In the genomic region with DNA sequence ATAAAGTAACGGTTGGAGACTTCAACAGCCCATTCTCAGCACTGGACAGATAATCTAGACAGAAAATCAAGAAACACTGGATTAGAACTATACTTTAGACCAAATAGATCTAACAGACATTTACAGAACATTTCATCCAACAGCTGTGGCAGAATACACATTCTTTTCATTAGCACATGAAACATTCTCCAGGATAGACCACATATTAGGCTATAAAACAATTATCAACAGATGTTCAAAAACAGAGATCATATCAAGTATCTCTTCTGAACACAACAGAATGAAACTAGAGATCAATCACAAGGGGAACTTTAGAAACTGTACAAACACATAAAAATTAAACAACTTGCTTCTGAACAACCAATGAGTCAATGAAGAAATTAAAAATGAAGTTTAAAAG, we compare ENCODE assay signal across 28 cellular contexts.
"Had no signal": no experiment of that assay in that cellular context is flagged by ENCODE, and none has a peak within 500 bp of the region (broad histone marks: within the 10 kb centered on the region; RNA-seq: fewer than 3 reads in every experiment).

No MANE protein-coding gene starts in this region.

- H3K4me3 Mint-ChIP-seq: activated CD4-positive, alpha-beta T cell treated with anti-CD3 and anti-CD28 coated beads for 36 hours; activated naive CD4-positive, alpha-beta T cell treated with anti-CD3 and anti-CD28 coated beads for 36 hours; activated naive CD8-positive, alpha-beta T cell treated with anti-CD3 and anti-CD28 coated beads for 36 hours; activated T-helper 1 cell treated with anti-CD3 and anti-CD28 coated beads, Interleukin-12 subunit alpha, Interleukin-12 subunit beta, Interleukin-2, Interleukin-4 antibody, amounts not matched to agents 30 ng/mL and 10 ng/mL and 1 ng/mL, durations not matched to agents 14 hours and 24 hours and 36 hours; brain; naive B cell; T-helper 2 cell treated with Interferon-gamma antibody and Interleukin-4, amounts not matched to agents 5 μg/mL and 100 μg/mL, for 36 hours had no signal

- H3K4me3 ChIP-seq: adrenal gland, cardiac muscle cell, coronary artery, dorsolateral prefrontal cortex, gastrocnemius medialis, right atrium auricular region, testis, transverse colon had no signal

- H3K4me1 ChIP-seq: adrenal gland, gastrocnemius medialis, right atrium auricular region, testis had no signal

- H3K36me3 ChIP-seq: adrenal gland had no signal

- H3K9me3 ChIP-seq: gastrocnemius medialis, testis had no signal

- H3K27ac Mint-ChIP-seq: activated CD4-positive, alpha-beta T cell treated with anti-CD3 and anti-CD28 coated beads for 36 hours; activated naive CD4-positive, alpha-beta T cell treated with anti-CD3 and anti-CD28 coated beads for 36 hours; activated naive CD8-positive, alpha-beta T cell treated with anti-CD3 and anti-CD28 coated beads for 36 hours; activated T-helper 1 cell treated with anti-CD3 and anti-CD28 coated beads, Interleukin-12 subunit alpha, Interleukin-12 subunit beta, Interleukin-2, Interleukin-4 antibody, amounts not matched to agents 30 ng/mL and 10 ng/mL and 1 ng/mL, durations not matched to agents 14 hours and 24 hours and 36 hours; brain; T-helper 2 cell treated with Interferon-gamma antibody and Interleukin-4, amounts not matched to agents 5 μg/mL and 100 μg/mL, for 36 hours had no signal

- DNase-seq: activated CD4-positive, alpha-beta T cell treated with anti-CD3 and anti-CD28 coated beads for 36 hours; activated CD4-positive, alpha-beta T cell treated with anti-CD3 and anti-CD28 coated beads, Interleukin-2, amount 50 U/mL, for 4 hours; activated CD4-positive, CD25-positive, alpha-beta regulatory T cell; activated effector memory CD4-positive, alpha-beta T cell treated with anti-CD3 and anti-CD28 coated beads, Interleukin-2, amount 50 U/mL, for 16 hours; activated naive CD4-positive, alpha-beta T cell treated with anti-CD3 and anti-CD28 coated beads for 36 hours; activated naive CD8-positive, alpha-beta T cell treated with anti-CD3 and anti-CD28 coated beads for 36 hours; activated T-cell treated with anti-CD3 and anti-CD28 coated beads for 4 hours; adrenal gland; aorta; dorsolateral prefrontal cortex; effector memory CD4-positive, alpha-beta T cell; gastrocnemius medialis; glutamatergic neuron; islet precursor cell; left cardiac atrium; mammary epithelial cell; naive B cell; stimulated activated CD4-positive, alpha-beta T cell treated with anti-CD3 and anti-CD28 coated beads, Interleukin-15, amount 100 ng/mL, for 24 hours; stimulated activated naive CD4-positive, alpha-beta T cell treated with Interleukin-2 at 50 U/mL for 16 hours; T-helper 1 cell; testis; transverse colon had no signal

- H3K27me3 ChIP-seq: adrenal gland, cardiac muscle cell, dorsolateral prefrontal cortex, gastrocnemius medialis, right atrium auricular region, testis, transverse colon had no signal

- H3K27ac ChIP-seq: adrenal gland, cardiac muscle cell, coronary artery, dorsolateral prefrontal cortex, gastrocnemius medialis, right atrium auricular region, testis, transverse colon had no signal

- H3K4me1 Mint-ChIP-seq: brain had no signal

- H3K27me3 Mint-ChIP-seq: activated CD4-positive, alpha-beta T cell treated with anti-CD3 and anti-CD28 coated beads for 36 hours; activated naive CD8-positive, alpha-beta T cell treated with anti-CD3 and anti-CD28 coated beads for 36 hours; brain; naive B cell had no signal

- ATAC-seq: activated CD4-positive, alpha-beta T cell treated with anti-CD3 and anti-CD28 coated beads for 36 hours; gastrocnemius medialis; left cardiac atrium had no signal
